8 cellular contexts compared by ENCODE assay signal in the genomic region with DNA sequence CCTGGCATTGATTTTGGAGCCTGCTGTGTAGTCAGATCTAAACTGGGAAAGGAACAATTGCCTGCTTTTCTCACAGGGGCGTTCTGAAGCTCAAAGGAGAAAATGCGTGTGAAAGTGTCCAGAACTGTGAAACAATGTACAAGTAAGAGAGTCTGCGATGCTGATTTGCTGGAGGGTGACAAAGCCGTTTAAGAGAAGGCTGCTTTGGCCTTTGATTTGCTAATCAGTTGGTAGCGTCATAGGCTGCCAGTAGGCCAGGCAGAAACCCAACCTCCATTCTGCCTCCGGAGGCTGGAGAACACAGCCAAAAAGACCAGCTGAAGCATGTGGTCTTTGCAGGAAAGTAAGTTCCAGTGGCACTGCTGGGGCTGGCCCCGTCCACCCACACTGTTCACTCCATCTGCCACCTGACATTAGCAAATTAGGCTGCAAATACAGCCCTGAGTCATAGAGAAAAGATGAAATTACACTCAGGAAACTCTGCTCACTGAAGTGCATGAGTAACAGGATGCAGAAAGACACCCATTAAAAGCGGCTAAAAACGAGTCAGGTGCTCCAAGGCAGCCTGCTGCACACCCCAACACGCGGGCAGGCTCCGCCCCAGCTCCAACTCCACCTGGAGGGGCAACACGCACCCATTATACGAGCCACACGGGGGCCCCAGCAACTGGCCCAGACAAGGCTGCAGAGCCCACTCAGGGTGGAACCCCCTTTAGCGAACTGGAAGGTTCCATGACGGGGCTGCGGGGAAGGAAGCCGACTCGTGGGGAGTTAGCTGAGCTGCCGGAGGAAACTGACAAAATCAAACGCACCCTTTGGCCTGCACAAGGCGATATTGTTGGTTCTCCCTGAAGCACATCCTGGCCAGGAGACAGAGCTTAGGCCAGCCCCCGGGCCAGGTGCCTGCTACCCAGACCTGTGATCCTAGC. TPM values are rescaled to one million over a fixed set of nuclear protein-coding genes. Genes with fewer than 3 reads are reported as not detected.
DNase-seq lines count a peak whose midpoint lies in the region; ATAC-seq and TF ChIP-seq lines count a peak whose summit lies in the region.

No MANE protein-coding gene starts in this region.

- intact Hi-C loops in vagina (cut with DNase I), result no loop called here

- in situ Hi-C loops in GM13976 (cut with MboI; ENCODE audit: low sequenced_read_pairs, unreplicated experiment), result no loop called here

- H3K27ac ChIP-seq in vagina, result no peak overlapping the region

- no peaks in the 10 kb centered on the region for H3K36me3 Mint-ChIP-seq in activated CD4-positive, alpha-beta T cell treated with anti-CD3 and anti-CD28 coated beads, Interleukin-2, amount 10 ng/mL, durations not matched to agents 7 days and 5 days (ENCODE audit: low read depth)
- no peaks in the 10 kb centered on the region for H3K36me3 Mint-ChIP-seq in natural killer cell treated with Interleukin-12 subunit alpha and Interleukin-12 subunit beta and Interleukin-15 and Interleukin-18, amount 100 ng/mL, for 72 hours

- H3K27ac Mint-ChIP-seq in activated CD4-positive, alpha-beta T cell treated with anti-CD3 and anti-CD28 coated beads, Interleukin-2, amount 10 ng/mL, durations not matched to agents 7 days and 5 days, result peak overlapping the region; percentile 95
- H3K27ac Mint-ChIP-seq in natural killer cell treated with Interleukin-12 subunit alpha and Interleukin-12 subunit beta and Interleukin-15 and Interleukin-18, amount 100 ng/mL, for 72 hours, result peak overlapping the region; percentile 94 to 96

- no peaks in the 10 kb centered on the region for H3K27me3 ChIP-seq in vagina

- H3K36me3 ChIP-seq in vagina, result no peaks in the 10 kb centered on the region

- peak; percentile 58 for ATAC-seq in HG02571 (IDR thresholded peaks at IDR 0.05; ENCODE audit: unreplicated experiment)
- peak; percentile 86 to 87 for ATAC-seq in natural killer cell treated with Interleukin-12 subunit alpha and Interleukin-12 subunit beta and Interleukin-15 and Interleukin-18, amount 100 ng/mL, for 72 hours

- H3K9me3 Mint-ChIP-seq in activated CD4-positive, alpha-beta T cell treated with anti-CD3 and anti-CD28 coated beads, Interleukin-2, amount 10 ng/mL, durations not matched to agents 7 days and 5 days, result no peaks in the 10 kb centered on the region
- no peaks in the 10 kb centered on the region for H3K9me3 Mint-ChIP-seq in natural killer cell treated with Interleukin-12 subunit alpha and Interleukin-12 subunit beta and Interleukin-15 and Interleukin-18, amount 100 ng/mL, for 72 hours

- no peaks in the 10 kb centered on the region for H3K4me1 ChIP-seq in vagina

- no peak overlapping the region for H3K4me3 ChIP-seq in vagina

- no peaks in the 10 kb centered on the region for H3K9me3 ChIP-seq in vagina

- peaks cover 63% of the 10 kb centered on the region for H3K4me1 Mint-ChIP-seq in activated CD4-positive, alpha-beta T cell treated with anti-CD3 and anti-CD28 coated beads, Interleukin-2, amount 10 ng/mL, durations not matched to agents 7 days and 5 days
- peaks cover 21 to 27% of the 10 kb centered on the region in 2 donors for H3K4me1 Mint-ChIP-seq in natural killer cell treated with Interleukin-12 subunit alpha and Interleukin-12 subunit beta and Interleukin-15 and Interleukin-18, amount 100 ng/mL, for 72 hours (ENCODE audit: low read depth in 2 of 2)

- POLR2A ChIA-PET in activated CD4-positive, alpha-beta T cell treated with anti-CD3 and anti-CD28 coated beads, Interleukin-2, amount 10 ng/mL, durations not matched to agents 7 days and 5 days (lab: Charles Lee), result interaction anchor here (0.6 to 1.7 kb wide), 3 partner anchors 58 to 100 kb away, joined by 3 to 5 read pairs (median 4); no protein-coding TSS in a partner anchor

- TF ChIP-seq CTCF in GM13976 (IDR thresholded peaks at IDR 0.05; ENCODE audit: borderline replicate concordance, control extremely low read depth, extremely low read depth, insufficient read depth, missing control alignments) (peak; percentile 44), vagina (IDR thresholded peaks at IDR 0.05) (no peak)

- CTCF ChIA-PET in activated CD4-positive, alpha-beta T cell treated with anti-CD3 and anti-CD28 coated beads, Interleukin-2, amount 10 ng/mL, durations not matched to agents 7 days and 5 days (lab: Charles Lee), result interaction anchor here (0.5 to 2.1 kb wide), 14 partner anchors 8 to 493 kb away, joined by 3 to 7 read pairs (median 4); no protein-coding TSS in a partner anchor

- TF ChIP-seq POLR2A in vagina (IDR thresholded peaks at IDR 0.05), result no peak

- peak; percentile 85 for DNase-seq in GM13976 (ENCODE audit: low spot score)
- DNase-seq in NCI-H1436 (lab: John Stamatoyannopoulos, UW), result peak; percentile 90
- DNase-seq in activated CD4-positive, alpha-beta T cell treated with anti-CD3 and anti-CD28 coated beads, Interleukin-2, amount 10 ng/mL, durations not matched to agents 7 days and 5 days, result peak; percentile 83
- peak; percentile 52 for DNase-seq in dedifferentiated amniotic fluid mesenchymal stem cell (ENCODE audit: extremely low spot score)
- peak; percentile 78 for DNase-seq in natural killer cell treated with Interleukin-12 subunit alpha and Interleukin-12 subunit beta and Interleukin-15 and Interleukin-18, amount 100 ng/mL, for 72 hours (ENCODE audit: low spot score)
- peak; percentile 89 for DNase-seq in superior temporal gyrus (ENCODE audit: extremely low spot score)
- no peak for DNase-seq in vagina (ENCODE audit: extremely low spot score in 2 of 2)

- peak overlapping the region; percentile 37 for H3K4me3 Mint-ChIP-seq in activated CD4-positive, alpha-beta T cell treated with anti-CD3 and anti-CD28 coated beads, Interleukin-2, amount 10 ng/mL, durations not matched to agents 7 days and 5 days
- H3K4me3 Mint-ChIP-seq in natural killer cell treated with Interleukin-12 subunit alpha and Interleukin-12 subunit beta and Interleukin-15 and Interleukin-18, amount 100 ng/mL, for 72 hours, result peak overlapping the region; percentile 66

- H3K27me3 Mint-ChIP-seq in activated CD4-positive, alpha-beta T cell treated with anti-CD3 and anti-CD28 coated beads, Interleukin-2, amount 10 ng/mL, durations not matched to agents 7 days and 5 days, result no peaks in the 10 kb centered on the region
- no peaks in the 10 kb centered on the region for H3K27me3 Mint-ChIP-seq in natural killer cell treated with Interleukin-12 subunit alpha and Interleukin-12 subunit beta and Interleukin-15 and Interleukin-18, amount 100 ng/mL, for 72 hours

RNA-seq across cellular contexts. Expression of a gene that starts 31.6 kb away (rescaled TPM):
- not detected for total RNA-seq in activated CD4-positive, alpha-beta T cell treated with anti-CD3 and anti-CD28 coated beads, Interleukin-2, amount 10 ng/mL, durations not matched to agents 7 days and 5 days
- 1 to 10 TPM in 1 of 2 donors, not detected in 1; 1.0 TPM for total RNA-seq in natural killer cell treated with Interleukin-12 subunit alpha and Interleukin-12 subunit beta and Interleukin-15 and Interleukin-18, amount 100 ng/mL, for 72 hours
- not detected for total RNA-seq in vagina

RNA-seq across cellular contexts. Expression of a gene that starts 36.7 kb away (rescaled TPM):
- not detected for total RNA-seq in activated CD4-positive, alpha-beta T cell treated with anti-CD3 and anti-CD28 coated beads, Interleukin-2, amount 10 ng/mL, durations not matched to agents 7 days and 5 days
- total RNA-seq in natural killer cell treated with Interleukin-12 subunit alpha and Interleukin-12 subunit beta and Interleukin-15 and Interleukin-18, amount 100 ng/mL, for 72 hours, result not detected
- total RNA-seq in vagina, result 1.2 TPM

Comparison
In these comparisons a context has a peak if more than half of its experiments do, and no peak if none do; other contexts are left out.
1. DNase-seq: peak in GM13976 (single experiment), NCI-H1436 (single experiment), activated CD4-positive, alpha-beta T cell treated with anti-CD3 and anti-CD28 coated beads, Interleukin-2, amount 10 ng/mL, durations not matched to agents 7 days and 5 days (single experiment), dedifferentiated amniotic fluid mesenchymal stem cell (single experiment), natural killer cell treated with Interleukin-12 subunit alpha and Interleukin-12 subunit beta and Interleukin-15 and Interleukin-18, amount 100 ng/mL, for 72 hours (single experiment) and superior temporal gyrus (single experiment); none in vagina (0 of 2).